Comparison of ENCODE assay signal across 1 cellular context in genomic region chr2:207635468-207636200, GRCh38.
TF ChIP-seq lines count a peak whose summit lies in the region.

No MANE protein-coding gene starts in this region.

TF ChIP-seq in IMR-90, 13 proteins besides CTCF, POLR2A, EP300 and RAD21:
- TF ChIP-seq RFX5 (IDR thresholded peaks at IDR 0.05; ENCODE audit: low read depth, low read length) (no peak), NFE2L2 (IDR thresholded peaks at IDR 0.05; ENCODE audit: low read depth, low read length) (no peak), MAFK (IDR thresholded peaks at IDR 0.05; ENCODE audit: low read depth, low read length) (no peak), ELK1 (IDR thresholded peaks at IDR 0.05; ENCODE audit: borderline replicate concordance, low read depth, low read length) (no peak), MAZ (IDR thresholded peaks at IDR 0.05; ENCODE audit: borderline replicate concordance, low read depth, low read length) (no peak), FOS (IDR thresholded peaks at IDR 0.05; ENCODE audit: low read depth, low read length) (no peak), SMC3 (IDR thresholded peaks at IDR 0.05; ENCODE audit: low read depth, low read length) (no peak), RCOR1 (IDR thresholded peaks at IDR 0.05; ENCODE audit: insufficient replicate concordance, low read length) (no peak), CEBPB (IDR thresholded peaks at IDR 0.05; ENCODE audit: low read depth, low read length) (no peak), USF2 (IDR thresholded peaks at IDR 0.05; ENCODE audit: low read depth, low read length) (no peak)
